In the genomic region with DNA sequence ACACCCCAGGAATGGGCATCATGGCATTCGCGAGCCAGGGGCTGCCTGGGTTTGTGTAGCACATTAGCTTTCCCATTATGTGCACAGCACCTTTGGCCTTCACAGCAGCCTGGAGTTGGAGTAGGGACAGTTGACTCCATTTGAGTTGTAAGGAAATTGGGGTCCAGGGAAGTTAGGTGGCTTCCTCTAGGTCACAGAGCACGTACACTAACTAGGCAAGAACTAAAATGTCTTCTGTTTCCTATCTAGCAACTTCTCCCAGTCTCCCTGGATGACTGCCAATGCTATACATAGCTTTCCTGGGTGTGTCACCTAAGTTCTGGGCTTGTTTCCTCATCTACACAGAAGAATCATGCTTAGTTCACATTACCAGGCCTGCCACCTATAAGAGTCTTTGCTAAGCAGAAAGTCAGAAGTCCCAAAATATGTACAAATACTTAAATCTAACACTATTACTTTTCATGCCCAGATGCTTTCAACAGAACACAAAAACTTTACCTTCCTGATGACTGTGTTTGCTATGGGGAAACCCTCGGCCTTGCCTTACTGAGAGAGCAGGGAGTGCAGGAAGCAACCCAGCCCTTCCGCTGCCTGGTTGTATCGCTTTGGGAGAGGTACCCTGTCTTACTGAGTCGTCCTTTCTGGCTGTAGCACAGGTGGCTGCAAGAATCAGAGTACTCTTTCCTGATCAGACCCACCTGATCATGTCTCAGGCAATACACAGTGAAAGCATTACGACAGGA, we compare ENCODE assay signal across 9 cellular contexts. TPM values are rescaled to one million over a fixed set of nuclear protein-coding genes. Genes with fewer than 3 reads are reported as not detected.
DNase-seq lines count a peak whose midpoint lies in the region; ATAC-seq, FAIRE-seq and TF ChIP-seq lines count a peak whose summit lies in the region.
"Had no signal": no experiment of that assay in that cellular context is flagged by ENCODE, and none has a peak within 500 bp of the region (broad histone marks: within the 10 kb centered on the region; RNA-seq: fewer than 3 reads in every experiment).

No MANE protein-coding gene starts in this region.

- H4K91ac ChIP-seq in IMR-90 (ENCODE audit: insufficient read depth, low read depth, low read length) = peak overlapping the region; percentile 79

- H2AK9ac ChIP-seq in IMR-90 (replicated peaks; ENCODE audit: low read depth, low read length, poor library complexity) = peak overlapping the region; percentile 13

- peak overlapping the region; percentile 85 for H3K4ac ChIP-seq in IMR-90 (ENCODE audit: low read depth, low read length)

- H3K79me1 ChIP-seq in IMR-90 (ENCODE audit: low read depth in 1 of 2, low read length in 2 of 2) = peaks cover 60 to 93% of the 10 kb centered on the region in 2 experiments

- CTCF ChIA-PET in A549 (lab: Yijun Ruan, JAX) (interaction anchor here (0.7 to 1.8 kb wide), 2 partner anchors 10 to 165 kb away, joined by 3 to 4 read pairs; no protein-coding TSS in a partner anchor), IMR-90 (lab: Yijun Ruan, JAX) (no interaction called here)

- ATAC-seq in A549 (peak; percentile 66 to 80; a peak in 5 of 6 replicates), IMR-90 (ENCODE audit: low read depth) (peak; percentile 21), body of pancreas (peak; percentile 38), right lobe of liver (peak; percentile 9 to 59 (median 50)), GM18909 (IDR thresholded peaks at IDR 0.05; ENCODE audit: poor library complexity, unreplicated experiment) (no peak), HG02981 (IDR thresholded peaks at IDR 0.05; ENCODE audit: unreplicated experiment) (no peak)

- peak overlapping the region; percentile 79; the same call in 2 of the 3 replicates for H2BK15ac ChIP-seq in IMR-90 (ENCODE audit: low read depth, low read length)

- no peak for FAIRE-seq in A549 (lab: Jason Lieb, UNC)

- peak overlapping the region; percentile 57; the same call in 1 of the 2 replicates for H2AK5ac ChIP-seq in IMR-90 (ENCODE audit: low read depth, low read length)

- H3K4me3 ChIP-seq in A549 (no peak overlapping the region), IMR-90 (ENCODE audit: insufficient read depth, low read depth, low read length) (no peak overlapping the region), body of pancreas (no peak overlapping the region), right lobe of liver (no peak overlapping the region)
- H3K4me3 ChIP-seq: thoracic aorta had no signal

- in situ Hi-C loops in IMR-90 (cut with MboI; ENCODE audit: low sequenced_read_pairs) = no loop called here

- H3K27me3 ChIP-seq in IMR-90 (ENCODE audit: control insufficient read depth, insufficient read depth, low read length) (no peaks in the 10 kb centered on the region), body of pancreas (no peaks in the 10 kb centered on the region), right lobe of liver (no peaks in the 10 kb centered on the region)

- TF ChIP-seq RAD21 in A549 (conservative IDR thresholded peaks at IDR 0.05 in 1 of 2, IDR thresholded peaks at IDR 0.05 in 1 of 2) = no peak
- TF ChIP-seq RAD21 in IMR-90 (IDR thresholded peaks at IDR 0.05; ENCODE audit: low read length) = no peak

- no TSS peak for BruUV-seq in IMR-90 (replicated peaks; lab: Mats Ljungman, UMichigan)

- peak overlapping the region; percentile 57; the same call in 1 of the 2 replicates for H3K23ac ChIP-seq in IMR-90 (ENCODE audit: low read depth, low read length)

- no peak overlapping the region for H2AFZ ChIP-seq in IMR-90 (replicated peaks; ENCODE audit: low read length, poor library complexity)

- H3K36me3 ChIP-seq in IMR-90 (ENCODE audit: control insufficient read depth, insufficient read depth, low read length) = peaks cover 45% of the 10 kb centered on the region
- peaks cover 0 to 18% of the 10 kb centered on the region in 2 donors for H3K36me3 ChIP-seq in body of pancreas (replicated peaks in 1 of 2; ENCODE audit: insufficient read depth in 1 of 2, low read depth in 2 of 2)
- peaks cover 0 to 27% (median 8%) of the 10 kb centered on the region in 4 donors for H3K36me3 ChIP-seq in right lobe of liver

- peaks cover 69% of the 10 kb centered on the region for H3K9me1 ChIP-seq in IMR-90 (ENCODE audit: insufficient read depth, low read length)

- dilution Hi-C loops in IMR-90 (cut with HindIII; ENCODE audit: low sequenced_read_pairs, unreplicated experiment) = no loop called here

- H2BK120ac ChIP-seq in IMR-90 (ENCODE audit: low read depth, low read length) = peak overlapping the region; percentile 58

- WGBS in A549 (ENCODE audit: missing lambda C conversion rate) = 68% methylated on average over 8 of the region's 8 CpGs
- 93% methylated on average over 3 of the region's 8 CpGs; no CpG with 5 or more reads in 1 of the 2 experiments for WGBS in IMR-90 (ENCODE audit: extremely low coverage in 2 of 2, insufficient read length in 1 of 2), 2 experiments
- 72 to 85% methylated on average over 7 to 8 of the region's 8 CpGs for WGBS in body of pancreas, 2 donors
- WGBS in right lobe of liver (ENCODE audit: insufficient coverage, low coverage, low lambda C conversion rate, missing lambda C conversion rate) = 60% methylated on average over 2 of the region's 8 CpGs

- no peak overlapping the region for H3K9ac ChIP-seq in IMR-90 (ENCODE audit: low read depth, low read length)

- peak overlapping the region; percentile 61 to 81 for H3K27ac ChIP-seq in A549
- peak overlapping the region; percentile 23; the same call in 1 of the 2 replicates for H3K27ac ChIP-seq in IMR-90 (ENCODE audit: insufficient read depth, low read length)
- H3K27ac ChIP-seq in body of pancreas = peak overlapping the region in 2 of 4 donors; percentile 0 to 60
- peak overlapping the region in 2 of 3 donors; percentile 12 to 37 for H3K27ac ChIP-seq in right lobe of liver

- H3K18ac ChIP-seq in IMR-90 (ENCODE audit: low read depth, low read length) = peak overlapping the region; percentile 85

- H2BK5ac ChIP-seq in IMR-90 (ENCODE audit: low read depth, low read length, poor library complexity, severe bottlenecking) = peak overlapping the region; percentile 70

- POLR2A ChIA-PET in A549 (lab: Yijun Ruan, JAX) (no interaction called here), IMR-90 (lab: Charles Lee; ENCODE audit: unreplicated experiment) (no interaction called here)

- intact Hi-C loops in IMR-90 (cut with micrococcal nuclease) = no loop called here
- intact Hi-C loops in body of pancreas (cut with DNase I) = no loop called here
- intact Hi-C loops in right lobe of liver (cut with DNase I) = no loop called here

- peak overlapping the region; percentile 3 to 78; a peak in 3 of 4 replicates for H4K8ac ChIP-seq in IMR-90 (ENCODE audit: low read depth in 2 of 2, low read length in 2 of 2)

- H3K4me1 ChIP-seq in A549 = peaks cover 22% of the 10 kb centered on the region
- H3K4me1 ChIP-seq in IMR-90 (ENCODE audit: control insufficient read depth, insufficient read depth, low read length) = peaks cover 40% of the 10 kb centered on the region
- no peaks in the 10 kb centered on the region for H3K4me1 ChIP-seq in body of pancreas
- H3K4me1 ChIP-seq in right lobe of liver = peaks cover 0 to 5% (median 0%) of the 10 kb centered on the region in 4 donors

- peak overlapping the region; percentile 62 for H4K5ac ChIP-seq in IMR-90 (ENCODE audit: low read depth, low read length)

- H4K20me1 ChIP-seq in IMR-90 (ENCODE audit: insufficient read depth, low read length) = peaks cover 61% of the 10 kb centered on the region

- no peak for TF ChIP-seq CTCF in A549 (IDR thresholded peaks at IDR 0.05)
- no peak for TF ChIP-seq CTCF in IMR-90 (conservative IDR thresholded peaks at IDR 0.05; ENCODE audit: low read depth, low read length)
- no peak for TF ChIP-seq CTCF in body of pancreas (IDR thresholded peaks at IDR 0.05)
- TF ChIP-seq CTCF in right lobe of liver (IDR thresholded peaks at IDR 0.05) = no peak

- no peak overlapping the region for H3K56ac ChIP-seq in IMR-90 (ENCODE audit: extremely low read depth, insufficient read depth, low read length)

- H3K4me2 ChIP-seq in A549 = peak overlapping the region; percentile 58
- peak overlapping the region; percentile 18; the same call in 1 of the 2 replicates for H3K4me2 ChIP-seq in IMR-90 (ENCODE audit: low read depth, low read length)

- TF ChIP-seq POLR2A in A549 (IDR thresholded peaks at IDR 0.05; ENCODE audit: low read length) = no peak
- no peak for TF ChIP-seq POLR2A in IMR-90 (IDR thresholded peaks at IDR 0.05; ENCODE audit: low read depth, low read length)
- no peak for TF ChIP-seq POLR2A in body of pancreas (IDR thresholded peaks at IDR 0.05)
- no peak for TF ChIP-seq POLR2A in right lobe of liver (IDR thresholded peaks at IDR 0.05)

- peak overlapping the region; percentile 47 for H2BK20ac ChIP-seq in IMR-90 (ENCODE audit: low read depth, low read length)

- H3K9me3 ChIP-seq in A549 (no peaks in the 10 kb centered on the region), IMR-90 (ENCODE audit: control insufficient read depth, insufficient read depth, low read length) (no peaks in the 10 kb centered on the region), body of pancreas (no peaks in the 10 kb centered on the region), right lobe of liver (no peaks in the 10 kb centered on the region)
- H3K9me3 ChIP-seq: thoracic aorta had no signal

- DNase-seq in A549 (ENCODE audit: low read depth in 1 of 2, low spot score in 1 of 2) = peak; percentile 69 to 88
- peak; percentile 94 for DNase-seq in IMR-90
- peak in 2 of 4 donors; percentile 31 to 68 for DNase-seq in body of pancreas
- no peak for DNase-seq in right lobe of liver
- no peak for DNase-seq in NCI-H2227 (lab: John Stamatoyannopoulos, UW; ENCODE audit: unreplicated experiment)
- DNase-seq in NCI-H2171 treated with DMSO at 0.1 percent for 48 hours (lab: John Stamatoyannopoulos, UW) = no peak

- no peak for TF ChIP-seq EP300 in A549 (IDR thresholded peaks at IDR 0.05)

- H3K14ac ChIP-seq in IMR-90 (replicated peaks; ENCODE audit: low read depth, low read length) = peak overlapping the region; percentile 70

TF ChIP-seq in A549, 52 proteins besides CTCF, POLR2A, EP300 and RAD21 (continues in another document):
- TF ChIP-seq RNF2 (IDR thresholded peaks at IDR 0.05; ENCODE audit: borderline replicate concordance, low read depth) = no peak

RNA-seq across cellular contexts. Expression of a gene that starts 12.0 kb away (rescaled TPM):
- polyA plus RNA-seq in A549 (2011; rRNA removed) = 141 and 158 TPM in 2 replicates
- polyA plus RNA-seq in A549 (2012; cell fraction: cytosol; rRNA removed) = 210 and 214 TPM in 2 replicates
- 208 and 226 TPM in 2 replicates for polyA plus RNA-seq in A549 (2012; cell fraction: nucleus; rRNA removed)
- 154 to 172 TPM (median 162 TPM) in 3 replicates for polyA plus RNA-seq in A549 (2017; fragmentation: RNase III; extraction: RNeasy Plus Mini Kit Qiagen cat#74134 plus additional on column Dnase treatment)
- 128 and 131 TPM in 2 replicates for polyA minus RNA-seq in A549 (2011; rRNA and poly(A)+ RNA removed)
- total RNA-seq in IMR-90 (2012; rRNA removed) = 126 and 141 TPM in 2 replicates
- polyA plus RNA-seq in IMR-90 (2012; rRNA removed) = 122 and 132 TPM in 2 replicates
- 111 and 126 TPM in 2 replicates for polyA plus RNA-seq in IMR-90 (2012; cell fraction: cytosol; rRNA removed)
- 211 and 389 TPM in 2 replicates for polyA plus RNA-seq in IMR-90 (2012; cell fraction: nucleus; rRNA removed; ENCODE audit: low replicate concordance)
- total RNA-seq in body of pancreas = 100 to 1,000 TPM in 1 of 2 donors, 10 to 100 TPM in 1; 78.9 to 142 TPM
- total RNA-seq in right lobe of liver = 100 to 1,000 TPM in 2 of 6 experiments, 10 to 100 TPM in 4; 40.0 to 113 (median 51.6) TPM

Comparison
In these comparisons a context has a peak if more than half of its experiments do, and no peak if none do; other contexts are left out.
1. ATAC-seq: peak in A549 (2 of 2), IMR-90 (single experiment), body of pancreas (single experiment) and right lobe of liver (4 of 4); none in GM18909 (single experiment) and HG02981 (single experiment).
2. DNase-seq: peak in A549 (2 of 2) and IMR-90 (single experiment); none in right lobe of liver (0 of 3), NCI-H2227 (single experiment) and NCI-H2171 treated with DMSO at 0.1 percent for 48 hours (single experiment).